In genomic region chr19:55640577-55641375, GRCh38 we compare ENCODE assay signal across 8 cellular contexts. TPM values are rescaled to one million over a fixed set of nuclear protein-coding genes. Genes with fewer than 3 reads are reported as not detected.
DNase-seq lines count a peak whose midpoint lies in the region; ATAC-seq and TF ChIP-seq lines count a peak whose summit lies in the region.

A gene with protein sequence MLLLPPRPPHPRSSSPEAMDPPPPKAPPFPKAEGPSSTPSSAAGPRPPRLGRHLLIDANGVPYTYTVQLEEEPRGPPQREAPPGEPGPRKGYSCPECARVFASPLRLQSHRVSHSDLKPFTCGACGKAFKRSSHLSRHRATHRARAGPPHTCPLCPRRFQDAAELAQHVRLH (plus strand): TSS chr19:55641002. CDS start chr19:55642509, 1,507 bp downstream.

- TF ChIP-seq CTCF in DOHH2 (IDR thresholded peaks at IDR 0.05; ENCODE audit: low read depth, low read length, poor library complexity, severe bottlenecking) = no peak
- TF ChIP-seq CTCF in PC-9 (conservative IDR thresholded peaks at IDR 0.05) = no peak
- TF ChIP-seq CTCF in fibroblast of pulmonary artery (IDR thresholded peaks at IDR 0.05; ENCODE audit: low read length, missing control alignments) = no peak
- no peak for TF ChIP-seq CTCF in testis (IDR thresholded peaks at IDR 0.05)

- peak within 1 kb of the TSS; percentile 83 to 97 (median 93) for H3K4me3 Mint-ChIP-seq in naive thymus-derived CD4-positive, alpha-beta T cell

- H3K27ac ChIP-seq in DOHH2 (ENCODE audit: low read depth, low read length) = peak within 1 kb of the TSS; percentile 99
- H3K27ac ChIP-seq in PC-9 = 0 out of 2 replicates have a peak within 1 kb of the TSS, but pooled peaks have one; percentile 40
- peak within 1 kb of the TSS; percentile 80 for H3K27ac ChIP-seq in naive thymus-derived CD4-positive, alpha-beta T cell (ENCODE audit: low read depth, low read length)
- H3K27ac ChIP-seq in testis = peak within 1 kb of the TSS; percentile 76 to 93

- peaks cover 83% of the 10 kb centered on the region for H3K79me2 ChIP-seq in DOHH2 (ENCODE audit: control insufficient read depth, low read length)
- peaks cover 63% of the 10 kb centered on the region for H3K79me2 ChIP-seq in PC-9 (ENCODE audit: low read depth)

- H3K4me1 Mint-ChIP-seq in naive thymus-derived CD4-positive, alpha-beta T cell = peaks cover 38 to 82% (median 68%) of the 10 kb centered on the region in 7 donors

- BruUV-seq in PC-9 (replicated peaks; lab: Mats Ljungman, UMichigan) = no TSS peak

- DNase-seq in PC-9 (peak in 1 of 2 experiments; percentile 68), fibroblast of pulmonary artery (ENCODE audit: low read depth) (peak; percentile 86), testis (peak; percentile 61)
- peak; percentile 46 for DNase-seq in activated effector memory CD4-positive, alpha-beta T cell treated with Interleukin-2 at 50 U/mL for 16 hours
- DNase-seq in naive thymus-derived CD4-positive, alpha-beta T cell = peak; percentile 33 to 79 (median 46)

- H2AFZ ChIP-seq in PC-9 = peak within 1 kb of the TSS; percentile 76

- H3K27ac Mint-ChIP-seq in naive thymus-derived CD4-positive, alpha-beta T cell = peak within 1 kb of the TSS; percentile 83 to 100 (median 91)

- H3K4me2 ChIP-seq in DOHH2 (ENCODE audit: low read length) (peak within 1 kb of the TSS; percentile 87), PC-9 (peak within 1 kb of the TSS; percentile 90)

- H3K27me3 ChIP-seq in DOHH2 (ENCODE audit: control insufficient read depth, low read length) = no peaks in the 10 kb centered on the region
- H3K27me3 ChIP-seq in PC-9 (ENCODE audit: insufficient read depth, low read depth) = no peaks in the 10 kb centered on the region
- H3K27me3 ChIP-seq in naive thymus-derived CD4-positive, alpha-beta T cell (ENCODE audit: control insufficient read depth in 2 of 2, insufficient read depth in 2 of 2, low read length in 2 of 2) = no peaks in the 10 kb centered on the region
- no peaks in the 10 kb centered on the region for H3K27me3 ChIP-seq in testis

- H3K4me3 ChIP-seq in DOHH2 (ENCODE audit: low read length) (peak within 1 kb of the TSS; percentile 95), PC-9 (peak within 1 kb of the TSS; percentile 66), fibroblast of pulmonary artery (replicated peaks; ENCODE audit: low read depth, low read length) (peak within 1 kb of the TSS; percentile 88), testis (peak within 1 kb of the TSS; percentile 95 to 96)
- H3K4me3 ChIP-seq in naive thymus-derived CD4-positive, alpha-beta T cell (ENCODE audit: low read length) = peak within 1 kb of the TSS; percentile 80

- H3K4me1 ChIP-seq in DOHH2 (ENCODE audit: control insufficient read depth, low read length) (peaks cover 61% of the 10 kb centered on the region), PC-9 (replicated peaks; ENCODE audit: insufficient read depth) (peaks cover 18% of the 10 kb centered on the region), testis (peaks cover 37% of the 10 kb centered on the region)
- H3K4me1 ChIP-seq in naive thymus-derived CD4-positive, alpha-beta T cell (ENCODE audit: control insufficient read depth in 2 of 2, insufficient read depth in 2 of 2, low read length in 2 of 2) = peaks cover 36 to 38% of the 10 kb centered on the region in 2 donors

- peaks cover 0 to 31% (median 14%) of the 10 kb centered on the region in 5 donors for H3K36me3 Mint-ChIP-seq in naive thymus-derived CD4-positive, alpha-beta T cell

- POLR2A ChIA-PET in PC-9 (lab: Charles Lee; ENCODE audit: unreplicated experiment) = no interaction called here
- POLR2A ChIA-PET in naive thymus-derived CD4-positive, alpha-beta T cell (lab: Charles Lee) = interaction anchor here (1.0 to 9.5 kb wide), 6 partner anchors 5 to 165 kb away, joined by 5 to 154 read pairs (median 11); partner anchors contain the start of genes CCDC106, FIZ1, U2AF2 and ZNF524

- TF ChIP-seq POLR2A in testis (IDR thresholded peaks at IDR 0.05) = no peak

- WGBS in testis, 2 donors = 0 to 1% methylated on average over 17 to 43 of the region's 84 CpGs

- H3F3A ChIP-seq in DOHH2 (ENCODE audit: control insufficient read depth, insufficient read depth) = peaks cover 32% of the 10 kb centered on the region
- H3F3A ChIP-seq in PC-9 (ENCODE audit: insufficient read depth, low read depth) = peaks cover 46% of the 10 kb centered on the region; the same call in 1 of the 2 replicates

- H3K36me3 ChIP-seq in DOHH2 (ENCODE audit: control insufficient read depth, low read length) (peaks cover 48% of the 10 kb centered on the region), PC-9 (ENCODE audit: low read depth) (peaks cover 8% of the 10 kb centered on the region; the same call in 1 of the 2 replicates), testis (ENCODE audit: low read depth, missing control alignments) (no peaks in the 10 kb centered on the region)
- H3K36me3 ChIP-seq in naive thymus-derived CD4-positive, alpha-beta T cell (ENCODE audit: control insufficient read depth in 2 of 3, insufficient read depth in 3 of 3, low read length in 3 of 3) = peaks cover 0 to 14% (median 0%) of the 10 kb centered on the region in 3 experiments

- CTCF ChIA-PET in PC-9 (lab: Charles Lee) = no interaction called here
- CTCF ChIA-PET in naive thymus-derived CD4-positive, alpha-beta T cell (lab: Charles Lee) = interaction anchor here (0.9 to 1.5 kb wide), 4 partner anchors 9 to 162 kb away, joined by 3 to 5 read pairs (median 4); partner anchors contain the start of genes U2AF2 and ZNF865

- ATAC-seq in HG02798 (IDR thresholded peaks at IDR 0.05; ENCODE audit: poor library complexity, unreplicated experiment) = peak; percentile 33
- ATAC-seq in naive thymus-derived CD4-positive, alpha-beta T cell = peak; percentile 39
- ATAC-seq in HG03135 (IDR thresholded peaks at IDR 0.05; ENCODE audit: unreplicated experiment) = no peak

- intact Hi-C loops in PC-9 (cut with micrococcal nuclease; ENCODE audit: unreplicated experiment) (no loop called here), testis (cut with DNase I; ENCODE audit: low total_unique reads) (no loop called here)
- intact Hi-C loops in naive thymus-derived CD4-positive, alpha-beta T cell (cut with micrococcal nuclease) = loop anchor here (1.0 to 2.0 kb wide), 3 partner anchors 8 to 382 kb away; partner anchors contain the start of genes FIZ1 (in 1 of the 2) and PPP6R1 (in 1 of the 2)

- H3K27me3 Mint-ChIP-seq in naive thymus-derived CD4-positive, alpha-beta T cell = no peaks in the 10 kb centered on the region

- H3K9me2 ChIP-seq in DOHH2 (replicated peaks; ENCODE audit: control insufficient read depth, low read length) (no peaks in the 10 kb centered on the region), PC-9 (ENCODE audit: insufficient read depth) (no peaks in the 10 kb centered on the region)

- H4K20me1 ChIP-seq in DOHH2 (ENCODE audit: control insufficient read depth, insufficient read depth, low read depth, low read length) (peaks cover under 1% of the 10 kb centered on the region; the same call in 1 of the 2 replicates), PC-9 (ENCODE audit: insufficient read depth) (peaks cover 3% of the 10 kb centered on the region; the same call in 1 of the 2 replicates)

- H3K9me3 Mint-ChIP-seq in naive thymus-derived CD4-positive, alpha-beta T cell = peaks cover 0 to 4% (median 0%) of the 10 kb centered on the region in 11 donors

- H3K9me3 ChIP-seq in DOHH2 (ENCODE audit: control insufficient read depth, insufficient read depth, low read length) = no peaks in the 10 kb centered on the region
- H3K9me3 ChIP-seq in PC-9 (ENCODE audit: insufficient read depth, low read depth) = no peaks in the 10 kb centered on the region
- no peaks in the 10 kb centered on the region for H3K9me3 ChIP-seq in naive thymus-derived CD4-positive, alpha-beta T cell (ENCODE audit: control insufficient read depth in 2 of 3, low read length in 3 of 3)
- H3K9me3 ChIP-seq in testis = no peaks in the 10 kb centered on the region

RNA-seq across cellular contexts. Expression of the gene that starts here (rescaled TPM):
- 56.6 and 64.7 TPM in 2 replicates for total RNA-seq in PC-9 (2021)
- 100 to 1,000 TPM in 2 of 5 experiments, 10 to 100 TPM in 3; 45.2 to 109 (median 65.3) TPM for total RNA-seq in naive thymus-derived CD4-positive, alpha-beta T cell
- polyA plus RNA-seq in naive thymus-derived CD4-positive, alpha-beta T cell = 10 to 100 TPM; 14.6 to 20.4 TPM
- total RNA-seq in testis = 10 to 100 TPM; 37.6 to 38.0 TPM
- 21.7 TPM for polyA plus RNA-seq in testis (ENCODE audit: insufficient read depth, low read depth, low replicate concordance)

Comparison
In these comparisons a context has a peak if more than half of its experiments do, and no peak if none do; other contexts are left out.
1. H3K27ac ChIP-seq: peak in every context shown above with its lines; median percentile 99 in DOHH2; 84 in testis; 80 in naive thymus-derived CD4-positive, alpha-beta T cell; 40 in PC-9.
2. intact Hi-C loops: an anchor here in naive thymus-derived CD4-positive, alpha-beta T cell (1.0 to 2.0 kb wide); none called in PC-9 and testis.